Comparison of ENCODE assay signal across 18 cellular contexts in genomic region chr6:44024597-44025219, GRCh38.
DNase-seq lines count a peak whose midpoint lies in the region; ATAC-seq, FAIRE-seq and TF ChIP-seq lines count a peak whose summit lies in the region.
"Had no signal": no experiment of that assay in that cellular context is flagged by ENCODE, and none has a peak within 500 bp of the region (broad histone marks: within the 10 kb centered on the region; RNA-seq: fewer than 3 reads in every experiment).

No MANE protein-coding gene starts in this region.

- POLR2A ChIA-PET in K562 (lab: Yijun Ruan, JAX) = interaction anchor here (0.7 to 1.6 kb wide), 5 partner anchors 8 to 377 kb away, joined by 3 to 5 read pairs (median 4); no protein-coding TSS in a partner anchor

- no peak for TF ChIP-seq CTCF in NB4 (IDR thresholded peaks at IDR 0.05; ENCODE audit: low read depth, low read length)
- TF ChIP-seq CTCF in K562 (IDR thresholded peaks at IDR 0.05 in 2 of 3, conservative IDR thresholded peaks at IDR 0.05 in 1 of 3; ENCODE audit: insufficient read depth in 2 of 3, low read depth in 1 of 3, low read length in 3 of 3) = no peak
- TF ChIP-seq CTCF in omental fat pad (IDR thresholded peaks at IDR 0.05) = no peak

- 0 out of 2 replicates have a peak overlapping the region, but pooled peaks have one; percentile 3 for H2AFZ ChIP-seq in K562 (ENCODE audit: low read depth, low read length)

- H3K9me1 ChIP-seq in K562 (ENCODE audit: control insufficient read depth, insufficient read depth, low read length) = no peaks in the 10 kb centered on the region

- intact Hi-C loops in K562 (cut with micrococcal nuclease) = no loop called here

- H3K9me3 ChIP-seq in K562 (replicated peaks; ENCODE audit: control insufficient read depth, insufficient read depth, low read depth, low read length) = no peaks in the 10 kb centered on the region
- H3K9me3 ChIP-seq: neutrophil had no signal

- no peaks in the 10 kb centered on the region for H4K20me1 ChIP-seq in K562 (replicated peaks; ENCODE audit: control insufficient read depth, insufficient read depth, low read length)

- peaks cover 2 to 10% of the 10 kb centered on the region in 2 experiments; a peak in 2 of 5 replicates for H3K4me1 ChIP-seq in K562 (replicated peaks in 1 of 2; ENCODE audit: control insufficient read depth in 2 of 2, insufficient read depth in 2 of 2, low read length in 2 of 2)

- CTCF ChIA-PET in K562 (lab: Yijun Ruan, JAX; ENCODE audit: low intra/inter-chr PET ratio) = no interaction called here

- H3K4me2 ChIP-seq in K562 (ENCODE audit: insufficient read depth, low read length) = no peak overlapping the region

- ATAC-seq in K562 (no peak; the same call in 2 of the 3 replicates), omental fat pad (ENCODE audit: low FRiP score) (no peak), HG02885 (IDR thresholded peaks at IDR 0.05; ENCODE audit: poor library complexity, unreplicated experiment) (no peak), GM19324 (IDR thresholded peaks at IDR 0.05; ENCODE audit: low FRiP score, unreplicated experiment) (no peak)
- ATAC-seq: activated T-cell treated with anti-CD3 and anti-CD28 coated beads, Interleukin-2, amount 50 U/mL, for 72 hours had no signal

- no peaks in the 10 kb centered on the region for H3K36me3 ChIP-seq in K562 (ENCODE audit: control insufficient read depth, insufficient read depth, low read length)
- H3K36me3 ChIP-seq: neutrophil had no signal

- DNase-seq in NOMO-1 (lab: John Stamatoyannopoulos, UW; ENCODE audit: unreplicated experiment in 2 of 2) = peak; percentile 44 to 50
- no peak for DNase-seq in NOMO-1 treated with dmso at 0.1 percent for 144 hours (lab: John Stamatoyannopoulos, UW; ENCODE audit: unreplicated experiment)
- peak; percentile 60 for DNase-seq in NB4 (ENCODE audit: low read depth)
- DNase-seq in K562 (ENCODE audit: extremely low read depth in 1 of 4, low spot score in 3 of 4) = no peak
- peak; percentile 5 for DNase-seq in omental fat pad (ENCODE audit: low spot score)
- no peak for DNase-seq in middle frontal gyrus (ENCODE audit: extremely low spot score, low spot score)
- DNase-seq: activated CD4-positive, alpha-beta T cell treated with anti-CD3 and anti-CD28 coated beads, Interleukin-2, amount 50 U/mL, for 1 hour; activated T-cell treated with anti-CD3 and anti-CD28 coated beads, Interleukin-2, amount 50 U/mL, for 72 hours; amygdala; DMS79; NCI-H2029 treated with DMSO at 0.1 percent for 48 hours; Right ventricle myocardium superior; stimulated activated CD4-positive, alpha-beta T cell treated with anti-CD3 and anti-CD28 coated beads, Interleukin-2, amount 100 ng/mL, for 48 hours had no signal

- FAIRE-seq in K562 (lab: Jason Lieb, UNC) = peak; percentile 19
- FAIRE-seq: frontal cortex had no signal

- TF ChIP-seq RAD21 in K562 (CRISPR knock-in tag; conservative IDR thresholded peaks at IDR 0.05 in 1 of 2, IDR thresholded peaks at IDR 0.05 in 1 of 2) = 0 out of 4 replicates have a peak, but pooled peaks of 1 of the 2 experiments have one; percentile 8

- TF ChIP-seq EP300 in K562 (IDR thresholded peaks at IDR 0.05; ENCODE audit: low read length) = no peak

- no peaks in the 10 kb centered on the region for H3K79me2 ChIP-seq in K562 (ENCODE audit: control insufficient read depth, insufficient read depth, low read length)

- in situ Hi-C loops in K562 (cut with MboI) = no loop called here

- H3K27me3 ChIP-seq in K562 (ENCODE audit: control insufficient read depth in 2 of 2, insufficient read depth in 2 of 2, low read length in 2 of 2) = no peaks in the 10 kb centered on the region

- WGBS in K562 (ENCODE audit: insufficient coverage, low coverage, missing lambda C conversion rate) = 20% methylated on average over 6 of the region's 6 CpGs

- BruUV-seq in K562 (replicated peaks; lab: Mats Ljungman, UMichigan) = no TSS peak

- TF ChIP-seq POLR2A in NB4 (IDR thresholded peaks at IDR 0.05; ENCODE audit: extremely low read depth, insufficient read length) (no peak), K562 (conservative IDR thresholded peaks at IDR 0.05) (no peak)

- H3K4me3 ChIP-seq in NB4 (ENCODE audit: low read depth, low read length) = no peak overlapping the region
- no peak overlapping the region for H3K4me3 ChIP-seq in K562

- peak overlapping the region in 1 of 2 experiments; percentile 38; a peak in 1 of 4 replicates for H3K9ac ChIP-seq in K562 (ENCODE audit: insufficient read depth in 1 of 2, low read depth in 2 of 2, low read length in 2 of 2)

- H3K27ac ChIP-seq in K562 (ENCODE audit: extremely low read depth, low read depth, low read length) = no peak overlapping the region
- H3K27ac ChIP-seq: 22Rv1, neutrophil had no signal

TF ChIP-seq in K562, 482 proteins besides CTCF, POLR2A, EP300 and RAD21:
- TF ChIP-seq TAF15 (IDR thresholded peaks at IDR 0.05; ENCODE audit: low read depth, low read length) (no peak), TCFL5 (CRISPR knock-in tag; conservative IDR thresholded peaks at IDR 0.05) (no peak), ZBTB11 (CRISPR knock-in tag; IDR thresholded peaks at IDR 0.05) (no peak), TCF3 (CRISPR knock-in tag; IDR thresholded peaks at IDR 0.05) (no peak), KDM5B (IDR thresholded peaks at IDR 0.05; ENCODE audit: insufficient replicate concordance, low read depth, low read length) (no peak), PTRF (tag; IDR thresholded peaks at IDR 0.05) (no peak), NEUROD1 (IDR thresholded peaks at IDR 0.05; ENCODE audit: borderline replicate concordance, low read depth, low read length, partially characterized antibody) (no peak), NR2C2 (CRISPR knock-in tag; IDR thresholded peaks at IDR 0.05) (no peak), NR2C2 (tag; IDR thresholded peaks at IDR 0.05) (no peak), MXI1 (IDR thresholded peaks at IDR 0.05; ENCODE audit: low read depth, low read length) (no peak)
- TF ChIP-seq, protein P1, sequence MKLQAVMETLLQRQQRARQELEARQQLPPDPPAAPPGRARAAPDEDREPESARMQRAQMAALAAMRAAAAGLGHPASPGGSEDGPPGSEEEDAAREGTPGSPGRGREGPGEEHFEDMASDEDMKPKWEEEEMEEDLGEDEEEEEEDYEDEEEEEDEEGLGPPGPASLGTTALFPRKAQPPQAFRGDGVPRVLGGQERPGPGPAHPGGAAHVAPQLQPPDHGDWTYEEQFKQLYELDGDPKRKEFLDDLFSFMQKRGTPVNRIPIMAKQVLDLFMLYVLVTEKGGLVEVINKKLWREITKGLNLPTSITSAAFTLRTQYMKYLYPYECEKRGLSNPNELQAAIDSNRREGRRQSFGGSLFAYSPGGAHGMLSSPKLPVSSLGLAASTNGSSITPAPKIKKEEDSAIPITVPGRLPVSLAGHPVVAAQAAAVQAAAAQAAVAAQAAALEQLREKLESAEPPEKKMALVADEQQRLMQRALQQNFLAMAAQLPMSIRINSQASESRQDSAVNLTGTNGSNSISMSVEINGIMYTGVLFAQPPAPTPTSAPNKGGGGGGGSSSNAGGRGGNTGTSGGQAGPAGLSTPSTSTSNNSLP (IDR thresholded peaks at IDR 0.05; ENCODE audit: borderline replicate concordance, low read depth, low read length) = no peak
- TF ChIP-seq, protein P2, sequence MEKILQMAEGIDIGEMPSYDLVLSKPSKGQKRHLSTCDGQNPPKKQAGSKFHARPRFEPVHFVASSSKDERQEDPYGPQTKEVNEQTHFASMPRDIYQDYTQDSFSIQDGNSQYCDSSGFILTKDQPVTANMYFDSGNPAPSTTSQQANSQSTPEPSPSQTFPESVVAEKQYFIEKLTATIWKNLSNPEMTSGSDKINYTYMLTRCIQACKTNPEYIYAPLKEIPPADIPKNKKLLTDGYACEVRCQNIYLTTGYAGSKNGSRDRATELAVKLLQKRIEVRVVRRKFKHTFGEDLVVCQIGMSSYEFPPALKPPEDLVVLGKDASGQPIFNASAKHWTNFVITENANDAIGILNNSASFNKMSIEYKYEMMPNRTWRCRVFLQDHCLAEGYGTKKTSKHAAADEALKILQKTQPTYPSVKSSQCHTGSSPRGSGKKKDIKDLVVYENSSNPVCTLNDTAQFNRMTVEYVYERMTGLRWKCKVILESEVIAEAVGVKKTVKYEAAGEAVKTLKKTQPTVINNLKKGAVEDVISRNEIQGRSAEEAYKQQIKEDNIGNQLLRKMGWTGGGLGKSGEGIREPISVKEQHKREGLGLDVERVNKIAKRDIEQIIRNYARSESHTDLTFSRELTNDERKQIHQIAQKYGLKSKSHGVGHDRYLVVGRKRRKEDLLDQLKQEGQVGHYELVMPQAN (IDR thresholded peaks at IDR 0.05; ENCODE audit: borderline replicate concordance) = no peak

Comparison
In these comparisons a context has a peak if more than half of its experiments do, and no peak if none do; other contexts are left out.
1. DNase-seq: peak in NOMO-1 (2 of 2), NB4 (single experiment) and omental fat pad (single experiment); none in NOMO-1 treated with dmso at 0.1 percent for 144 hours (single experiment), K562 (0 of 4) and middle frontal gyrus (single experiment).